8 cellular contexts compared by ENCODE assay signal in genomic region chr3:138608322-138609214, GRCh38. TPM values are rescaled to one million over a fixed set of nuclear protein-coding genes. Genes with fewer than 3 reads are reported as not detected.
DNase-seq lines count a peak whose midpoint lies in the region; ATAC-seq and TF ChIP-seq lines count a peak whose summit lies in the region.

TSS of gene FAIM (plus strand) at chr3:138608771. CDS start at chr3:138619727, 10,956 bp downstream.

- H3K9me3 ChIP-seq in DOHH2 (ENCODE audit: control insufficient read depth, insufficient read depth, low read length) (no peaks in the 10 kb centered on the region), HUES64 (ENCODE audit: insufficient read depth, low read depth, low read length) (no peaks in the 10 kb centered on the region), testis (no peaks in the 10 kb centered on the region)

- H3K4me1 ChIP-seq in DOHH2 (ENCODE audit: control insufficient read depth, low read length) (peaks cover 30% of the 10 kb centered on the region), HUES64 (ENCODE audit: insufficient read depth, low read length) (peaks cover 7% of the 10 kb centered on the region), testis (peaks cover 4% of the 10 kb centered on the region)

- peak; percentile 6 for DNase-seq in SHP77 treated with DMSO at 0.1 percent for 48 hours (lab: John Stamatoyannopoulos, UW)
- DNase-seq in glutamatergic neuron = peak; percentile 84
- peak; percentile 88 for DNase-seq in osteocyte (ENCODE audit: extremely low spot score, unreplicated experiment)
- peak; percentile 75 for DNase-seq in testis

- TF ChIP-seq POLR2A in testis (IDR thresholded peaks at IDR 0.05) = no peak

- no peaks in the 10 kb centered on the region for H3F3A ChIP-seq in DOHH2 (ENCODE audit: control insufficient read depth, insufficient read depth)

- no peaks in the 10 kb centered on the region for H3K27me3 Mint-ChIP-seq in activated naive CD4-positive, alpha-beta T cell treated with anti-CD3 and anti-CD28 coated beads, Interleukin-2, amount 50 U/mL, for 24 hours
- H3K27me3 Mint-ChIP-seq in glutamatergic neuron (ENCODE audit: unreplicated experiment) = peaks cover 9% of the 10 kb centered on the region
- H3K27me3 Mint-ChIP-seq in osteocyte (ENCODE audit: unreplicated experiment) = no peaks in the 10 kb centered on the region

- H3K79me2 ChIP-seq in DOHH2 (ENCODE audit: control insufficient read depth, low read length) = peaks cover 56% of the 10 kb centered on the region

- ATAC-seq in GM21447 (IDR thresholded peaks at IDR 0.05; ENCODE audit: unreplicated experiment) = peak; percentile 69

- H3K27me3 ChIP-seq in DOHH2 (ENCODE audit: control insufficient read depth, low read length) (no peaks in the 10 kb centered on the region), HUES64 (ENCODE audit: insufficient read depth, low read length) (peaks cover 19% of the 10 kb centered on the region), testis (no peaks in the 10 kb centered on the region)

- 2% methylated on average over 79 of the region's 79 CpGs for whole genome bisulfite sequencing in HUES64
- 1 to 13% methylated on average over 2 to 63 of the region's 79 CpGs for WGBS in testis, 2 donors

- H3K27ac Mint-ChIP-seq in activated naive CD4-positive, alpha-beta T cell treated with anti-CD3 and anti-CD28 coated beads, Interleukin-2, amount 50 U/mL, for 24 hours = peak within 1 kb of the TSS; percentile 98
- H3K27ac Mint-ChIP-seq in glutamatergic neuron (ENCODE audit: unreplicated experiment) (peak within 1 kb of the TSS; percentile 90), osteocyte (ENCODE audit: unreplicated experiment) (peak within 1 kb of the TSS; percentile 88)

- peak within 1 kb of the TSS; percentile 90 for H3K4me2 ChIP-seq in DOHH2 (ENCODE audit: low read length)

- H3K36me3 Mint-ChIP-seq in activated naive CD4-positive, alpha-beta T cell treated with anti-CD3 and anti-CD28 coated beads, Interleukin-2, amount 50 U/mL, for 24 hours = peaks cover 5% of the 10 kb centered on the region
- H3K36me3 Mint-ChIP-seq in glutamatergic neuron (ENCODE audit: unreplicated experiment) (peaks cover 9% of the 10 kb centered on the region), osteocyte (ENCODE audit: unreplicated experiment) (peaks cover 2% of the 10 kb centered on the region)

- H3K9me3 Mint-ChIP-seq in activated naive CD4-positive, alpha-beta T cell treated with anti-CD3 and anti-CD28 coated beads, Interleukin-2, amount 50 U/mL, for 24 hours = no peaks in the 10 kb centered on the region
- H3K9me3 Mint-ChIP-seq in glutamatergic neuron (ENCODE audit: unreplicated experiment) = peaks cover 9% of the 10 kb centered on the region
- H3K9me3 Mint-ChIP-seq in osteocyte (ENCODE audit: unreplicated experiment) = no peaks in the 10 kb centered on the region

- H4K20me1 ChIP-seq in DOHH2 (ENCODE audit: control insufficient read depth, insufficient read depth, low read depth, low read length) = no peaks in the 10 kb centered on the region

- H3K4me1 Mint-ChIP-seq in activated naive CD4-positive, alpha-beta T cell treated with anti-CD3 and anti-CD28 coated beads, Interleukin-2, amount 50 U/mL, for 24 hours = peaks cover 17% of the 10 kb centered on the region
- peaks cover 13% of the 10 kb centered on the region for H3K4me1 Mint-ChIP-seq in glutamatergic neuron (ENCODE audit: low read depth, unreplicated experiment)
- H3K4me1 Mint-ChIP-seq in osteocyte (ENCODE audit: unreplicated experiment) = peaks cover 8% of the 10 kb centered on the region

- peak within 1 kb of the TSS; percentile 78 for H3K27ac ChIP-seq in DOHH2 (ENCODE audit: low read depth, low read length)
- peak within 1 kb of the TSS; percentile 52; the same call in 1 of the 2 replicates for H3K27ac ChIP-seq in HUES64 (ENCODE audit: low read depth, low read length)
- peak within 1 kb of the TSS; percentile 92 to 94 for H3K27ac ChIP-seq in testis

- H3K36me3 ChIP-seq in DOHH2 (ENCODE audit: control insufficient read depth, low read length) (peaks cover 18% of the 10 kb centered on the region), HUES64 (ENCODE audit: insufficient read depth, low read length) (no peaks in the 10 kb centered on the region), testis (ENCODE audit: low read depth, missing control alignments) (no peaks in the 10 kb centered on the region)

- TF ChIP-seq CTCF in DOHH2 (IDR thresholded peaks at IDR 0.05; ENCODE audit: low read depth, low read length, poor library complexity, severe bottlenecking) (no peak), glutamatergic neuron (IDR thresholded peaks at IDR 0.05; ENCODE audit: partially characterized antibody, unreplicated experiment) (no peak), osteocyte (IDR thresholded peaks at IDR 0.05) (no peak), testis (IDR thresholded peaks at IDR 0.05) (no peak)

- peak within 1 kb of the TSS; percentile 90 for H3K4me3 Mint-ChIP-seq in activated naive CD4-positive, alpha-beta T cell treated with anti-CD3 and anti-CD28 coated beads, Interleukin-2, amount 50 U/mL, for 24 hours
- H3K4me3 Mint-ChIP-seq in glutamatergic neuron (ENCODE audit: unreplicated experiment) (peak within 1 kb of the TSS; percentile 90), osteocyte (ENCODE audit: unreplicated experiment) (peak within 1 kb of the TSS; percentile 72)

- H3K9ac ChIP-seq in HUES64 (ENCODE audit: low read depth, low read length) = peak within 1 kb of the TSS; percentile 93

- intact Hi-C loops in testis (cut with DNase I; ENCODE audit: low total_unique reads) = no loop called here

- H3K4me3 ChIP-seq in DOHH2 (ENCODE audit: low read length) (peak within 1 kb of the TSS; percentile 89), HUES64 (ENCODE audit: low read length) (peak within 1 kb of the TSS; percentile 85), testis (peak within 1 kb of the TSS; percentile 72 to 89)

- H3K9me2 ChIP-seq in DOHH2 (replicated peaks; ENCODE audit: control insufficient read depth, low read length) = no peaks in the 10 kb centered on the region

RNA-seq across cellular contexts. Expression of gene FAIM, which starts in this region (rescaled TPM):
- 10.7 TPM for polyA plus RNA-seq in HUES64 (2013, experiment 1 of 2)
- polyA plus RNA-seq in HUES64 (2013, experiment 2 of 2) = 9.3 TPM
- 14.7 TPM for total RNA-seq in glutamatergic neuron (ENCODE audit: unreplicated experiment)
- total RNA-seq in osteocyte = 8.5 and 9.7 TPM in 2 replicates
- total RNA-seq in testis = 10 to 100 TPM in 1 of 2 donors, 1 to 10 TPM in 1; 7.0 to 10.8 TPM
- polyA plus RNA-seq in testis (ENCODE audit: insufficient read depth, low read depth, low replicate concordance) = 15.3 TPM

Comparison
In these comparisons a context has a peak if more than half of its experiments do, and no peak if none do; other contexts are left out.
1. Peak in every context shown above with its lines: DNase-seq, ATAC-seq, H3K4me3 ChIP-seq and H3K27ac ChIP-seq.
2. DNase-seq: peak in every context shown above with its lines; median percentile 88 in osteocyte; 84 in glutamatergic neuron; 75 in testis; 6 in SHP77 treated with DMSO at 0.1 percent for 48 hours.